Comparison of ENCODE assay signal across 21 cellular contexts in genomic region chr3:99668044-99668443, GRCh38. TPM values are rescaled to one million over a fixed set of nuclear protein-coding genes. Genes with fewer than 3 reads are reported as not detected.
DNase-seq lines count a peak whose midpoint lies in the region; ATAC-seq and TF ChIP-seq lines count a peak whose summit lies in the region.
"Had no signal": no experiment of that assay in that cellular context is flagged by ENCODE, and none has a peak within 500 bp of the region (broad histone marks: within the 10 kb centered on the region; RNA-seq: fewer than 3 reads in every experiment).

No MANE protein-coding gene starts in this region.

- H3K27me3 ChIP-seq in heart left ventricle (no peaks in the 10 kb centered on the region), osteoblast (ENCODE audit: insufficient read depth, low read length) (no peaks in the 10 kb centered on the region)
- H3K27me3 ChIP-seq: SJSA1 had no signal

- H3K4me1 ChIP-seq in heart left ventricle (peaks cover 0 to 39% (median 7%) of the 10 kb centered on the region in 12 donors), osteoblast (ENCODE audit: insufficient read depth, low read length) (peaks cover 62% of the 10 kb centered on the region)

- TF ChIP-seq CTCF in heart left ventricle (IDR thresholded peaks at IDR 0.05) (no peak), fibroblast of the aortic adventitia (IDR thresholded peaks at IDR 0.05; ENCODE audit: insufficient read depth, low read length) (no peak), osteoblast (IDR thresholded peaks at IDR 0.05; ENCODE audit: extremely low read depth, low read depth, low read length) (no peak)

- no peaks in the 10 kb centered on the region for H3K9me3 Mint-ChIP-seq in activated naive CD8-positive, alpha-beta T cell treated with anti-CD3 and anti-CD28 coated beads for 36 hours
- H3K9me3 Mint-ChIP-seq: CD8-positive, alpha-beta memory T cell had no signal

- no peak overlapping the region for H3K4me3 ChIP-seq in heart left ventricle
- H3K4me3 ChIP-seq in fibroblast of the aortic adventitia (ENCODE audit: low read depth, low read length) = no peak overlapping the region
- H3K4me3 ChIP-seq in osteoblast (ENCODE audit: insufficient read depth, low read length) = no peak overlapping the region
- H3K4me3 ChIP-seq: SJSA1 had no signal

- ATAC-seq in heart left ventricle (peak in 1 of 4 donors; percentile 42), left cardiac atrium (no peak), GM21526 (IDR thresholded peaks at IDR 0.05; ENCODE audit: low FRiP score, unreplicated experiment) (no peak)
- ATAC-seq: HCT116 had no signal

- no peaks in the 10 kb centered on the region for H3K4me1 Mint-ChIP-seq in activated naive CD8-positive, alpha-beta T cell treated with anti-CD3 and anti-CD28 coated beads for 36 hours
- H3K4me1 Mint-ChIP-seq: CD8-positive, alpha-beta memory T cell had no signal

- 33 to 54% (median 47%) methylated on average over 2 of the region's 2 CpGs for WGBS in heart left ventricle, 4 donors

- intact Hi-C loops in heart left ventricle (cut with DNase I) = loop anchor here in 1 of 10 donors (10.0 kb wide), 1 partner anchor 123 kb away; no protein-coding TSS in a partner anchor
- intact Hi-C loops in left cardiac atrium (cut with DNase I) = no loop called here

- H3K27me3 Mint-ChIP-seq in activated naive CD8-positive, alpha-beta T cell treated with anti-CD3 and anti-CD28 coated beads for 36 hours = peaks cover 19% of the 10 kb centered on the region

- H2AFZ ChIP-seq in osteoblast (ENCODE audit: low read length) = no peak overlapping the region

- H3K4me3 Mint-ChIP-seq in activated naive CD8-positive, alpha-beta T cell treated with anti-CD3 and anti-CD28 coated beads for 36 hours = no peak overlapping the region
- H3K4me3 Mint-ChIP-seq: CD8-positive, alpha-beta memory T cell had no signal

- peaks cover 91% of the 10 kb centered on the region for H3K79me2 ChIP-seq in osteoblast (ENCODE audit: insufficient read depth, low read length)

- no peaks in the 10 kb centered on the region for H3K9me3 ChIP-seq in heart left ventricle
- no peaks in the 10 kb centered on the region for H3K9me3 ChIP-seq in osteoblast (ENCODE audit: low read depth, low read length)
- H3K9me3 ChIP-seq: SJSA1 had no signal

- no peak overlapping the region for H3K27ac Mint-ChIP-seq in activated naive CD8-positive, alpha-beta T cell treated with anti-CD3 and anti-CD28 coated beads for 36 hours
- H3K27ac Mint-ChIP-seq: CD8-positive, alpha-beta memory T cell had no signal

- peaks cover 27% of the 10 kb centered on the region for H4K20me1 ChIP-seq in osteoblast (ENCODE audit: insufficient read depth, low read length)

- peak overlapping the region in 8 of 12 donors; percentile 4 to 71 (median 42) for H3K27ac ChIP-seq in heart left ventricle
- peak overlapping the region; percentile 55 for H3K27ac ChIP-seq in osteoblast (ENCODE audit: low read depth, low read length)
- H3K27ac ChIP-seq: C4-2B, KMS-11, RWPE1, SJSA1 had no signal

- DNase-seq in heart left ventricle (no peak), left cardiac atrium (no peak), fibroblast of the aortic adventitia (ENCODE audit: low read depth) (peak; percentile 42), osteoblast (ENCODE audit: insufficient read length, low spot score, missing footprints) (no peak)
- no peak for DNase-seq in activated CD4-positive, alpha-beta T cell treated with anti-CD3 and anti-CD28 coated beads, Interleukin-2, amount 50 U/mL, for 48 hours
- no peak for DNase-seq in activated naive CD8-positive, alpha-beta T cell treated with anti-CD3 and anti-CD28 coated beads for 36 hours
- DNase-seq: Calu3; CD8-positive, alpha-beta memory T cell; IMR-90; MV-4-11; NCI-H1105 treated with DMSO at 0.1 percent for 48 hours; NCI-H2029 treated with DMSO at 0.1 percent for 48 hours; NCI-H226; NCI-H510A treated with DMSO at 0.1 percent for 48 hours; NCI-H748 treated with DMSO at 0.1 percent for 48 hours had no signal

- no peak for TF ChIP-seq POLR2A in heart left ventricle (IDR thresholded peaks at IDR 0.05)

- no peak overlapping the region for H3K4me2 ChIP-seq in osteoblast (ENCODE audit: insufficient read depth, low read length)
- H3K4me2 ChIP-seq: KMS-11 had no signal

- no peaks in the 10 kb centered on the region for H3K36me3 Mint-ChIP-seq in activated naive CD8-positive, alpha-beta T cell treated with anti-CD3 and anti-CD28 coated beads for 36 hours
- H3K36me3 Mint-ChIP-seq: CD8-positive, alpha-beta memory T cell had no signal

- H3K36me3 ChIP-seq in heart left ventricle (no peaks in the 10 kb centered on the region), osteoblast (ENCODE audit: insufficient read depth, low read length) (peaks cover 46% of the 10 kb centered on the region)
- H3K36me3 ChIP-seq: SJSA1 had no signal

RNA-seq across cellular contexts. Expression of gene COL8A1, which starts 29.6 kb away (rescaled TPM):
- total RNA-seq in heart left ventricle (10 to 100 TPM; 12.5 to 39.2 (median 22.7) TPM), left cardiac atrium (10 to 100 TPM; 19.4 to 35.8 TPM), fibroblast of the aortic adventitia (ENCODE audit: low replicate concordance) (24.3 and 25.1 TPM in 2 replicates), osteoblast (311 and 720 TPM in 2 replicates)
- 1 to 10 TPM; 4.9 to 7.3 TPM for polyA plus RNA-seq in heart left ventricle
- total RNA-seq in activated naive CD8-positive, alpha-beta T cell treated with anti-CD3 and anti-CD28 coated beads for 36 hours = not detected
- total RNA-seq: CD8-positive, alpha-beta memory T cell had no signal
- polyA plus RNA-seq: CD8-positive, alpha-beta memory T cell had no signal

Comparison
In these comparisons a context has a peak if more than half of its experiments do, and no peak if none do; other contexts are left out.
1. RNA of gene COL8A1, which starts 29.6 kb away (total RNA-seq): 311 to 720 TPM in osteoblast, 19.4 to 35.8 TPM in left cardiac atrium, 24.3 to 25.1 TPM in fibroblast of the aortic adventitia and 12.5 to 39.2 TPM in heart left ventricle; not detected in activated naive CD8-positive, alpha-beta T cell treated with anti-CD3 and anti-CD28 coated beads for 36 hours; every median in the first group is over 10 times any median in the second.